In genomic region chr1:16080422-16081150, GRCh38 we compare ENCODE assay signal across 21 cellular contexts. TPM values are rescaled to one million over a fixed set of nuclear protein-coding genes. Genes with fewer than 3 reads are reported as not detected.
"Had no signal": no experiment of that assay in that cellular context is flagged by ENCODE, and none has a peak within 500 bp of the region (broad histone marks: within the 10 kb centered on the region; RNA-seq: fewer than 3 reads in every experiment).

No MANE protein-coding gene starts in this region.

- H3K27ac Mint-ChIP-seq: activated T-cell treated with anti-CD3 and anti-CD28 coated beads, Interleukin-2, amount 50 U/mL, for 24 hours; activated T-helper 17 cell treated with anti-CD3 and anti-CD28 coated beads, Interleukin-2, amount 50 U/mL, for 72 hours; dendritic cell treated with granulocyte-macrophage colony-stimulating factor and Interleukin-4, amounts not matched to agents 40 ng/mL and 50 ng/mL, for 4 days; progenitor cell of endocrine pancreas had no signal

- H3K27ac ChIP-seq: foreskin keratinocyte, left lung, thyroid gland, upper lobe of right lung had no signal

- H3K4me3 Mint-ChIP-seq: activated T-cell treated with anti-CD3 and anti-CD28 coated beads, Interleukin-2, amount 50 U/mL, for 24 hours; activated T-helper 17 cell treated with anti-CD3 and anti-CD28 coated beads, Interleukin-2, amount 50 U/mL, for 72 hours; dendritic cell treated with granulocyte-macrophage colony-stimulating factor and Interleukin-4, amounts not matched to agents 40 ng/mL and 50 ng/mL, for 4 days; naive B cell; neural crest cell had no signal

- H3K9me3 Mint-ChIP-seq: activated T-cell treated with anti-CD3 and anti-CD28 coated beads, Interleukin-2, amount 50 U/mL, for 24 hours; activated T-helper 17 cell treated with anti-CD3 and anti-CD28 coated beads, Interleukin-2, amount 50 U/mL, for 72 hours; dendritic cell treated with granulocyte-macrophage colony-stimulating factor and Interleukin-4, amounts not matched to agents 40 ng/mL and 50 ng/mL, for 4 days; neural crest cell had no signal

- H3K4me3 ChIP-seq: left lung, lung, thyroid gland, upper lobe of right lung had no signal

- H3K27me3 Mint-ChIP-seq: activated T-helper 17 cell treated with anti-CD3 and anti-CD28 coated beads, Interleukin-2, amount 50 U/mL, for 72 hours had no signal

- H3K9me3 ChIP-seq: left lung, thyroid gland, upper lobe of right lung had no signal

- ATAC-seq: activated T-helper 17 cell treated with anti-CD3 and anti-CD28 coated beads, Interleukin-2, amount 50 U/mL, for 72 hours; foreskin keratinocyte; left lung; upper lobe of right lung had no signal

- H3K36me3 Mint-ChIP-seq: naive B cell had no signal

- H3K36me3 ChIP-seq: left lung, thyroid gland, upper lobe of right lung had no signal

- DNase-seq: activated CD8-positive, alpha-beta memory T cell treated with anti-CD3 and anti-CD28 coated beads for 24 hours; activated CD8-positive, alpha-beta memory T cell treated with anti-CD3 and anti-CD28 coated beads, Interleukin-2, amount 50 U/mL, for 4 hours; activated T-cell treated with anti-CD3 and anti-CD28 coated beads, Interleukin-2, amount 50 U/mL, for 24 hours; effector CD4-positive, alpha-beta T cell; foreskin keratinocyte; kidney; naive B cell; stimulated activated CD4-positive, alpha-beta T cell treated with anti-CD3 and anti-CD28 coated beads, Interleukin-4, amount 100 ng/mL, for 24 hours; stimulated activated naive CD4-positive, alpha-beta T cell treated with Interleukin-2 at 50 U/mL for 16 hours; thyroid gland; upper lobe of right lung had no signal

- H3K27me3 ChIP-seq: foreskin keratinocyte, left lung, thyroid gland, upper lobe of right lung had no signal

RNA-seq across cellular contexts. Expression of gene FAM131C, which starts 7.1 kb away (rescaled TPM):
- total RNA-seq: left lung, lung, mesenteric fat pad, omental fat pad, upper lobe of right lung had no signal
- polyA plus RNA-seq: lung had no signal

RNA-seq across cellular contexts. Expression of gene CLCNKB, which starts 37.0 kb away (rescaled TPM):
- total RNA-seq: foreskin keratinocyte; glomerular endothelial cell; T-helper 2 cell treated with Interferon-gamma antibody and Interleukin-4, amounts not matched to agents 100 ng/mL and 5 ng/mL, for 36 hours had no signal
- polyA plus RNA-seq: foreskin keratinocyte had no signal

RNA-seq across cellular contexts. Expression of gene CLCNKA, which starts 58.8 kb away (rescaled TPM):
- total RNA-seq: foreskin keratinocyte; glomerular endothelial cell; neural crest cell; T-helper 2 cell treated with Interferon-gamma antibody and Interleukin-4, amounts not matched to agents 100 ng/mL and 5 ng/mL, for 36 hours; upper lobe of right lung had no signal
- polyA plus RNA-seq: foreskin keratinocyte had no signal
